9 cellular contexts compared by ENCODE assay signal in genomic region chr17:43556292-43556691, GRCh38. TPM values are rescaled to one million over a fixed set of nuclear protein-coding genes. Genes with fewer than 3 reads are reported as not detected.
DNase-seq lines count a peak whose midpoint lies in the region; FAIRE-seq and TF ChIP-seq lines count a peak whose summit lies in the region.
"Had no signal": no experiment of that assay in that cellular context is flagged by ENCODE, and none has a peak within 500 bp of the region (broad histone marks: within the 10 kb centered on the region; RNA-seq: fewer than 3 reads in every experiment).

No MANE protein-coding gene starts in this region.

- H3K27me3 ChIP-seq in adipocyte (replicated peaks; ENCODE audit: control insufficient read depth, insufficient read depth, low read length) (no peaks in the 10 kb centered on the region), WERI-Rb-1 (ENCODE audit: insufficient read depth, low read depth, severe bottlenecking) (no peaks in the 10 kb centered on the region)

- H3K36me3 ChIP-seq in adipocyte (ENCODE audit: control insufficient read depth, insufficient read depth, low read length, severe bottlenecking) (no peaks in the 10 kb centered on the region), WERI-Rb-1 (no peaks in the 10 kb centered on the region)

- H3K4me3 Mint-ChIP-seq in CD14-positive monocyte: peak overlapping the region in 1 of 2 donors; percentile 90
- H3K4me3 Mint-ChIP-seq in activated naive CD4-positive, alpha-beta T cell treated with anti-CD3 and anti-CD28 coated beads, Interleukin-2, amount 10 ng/mL, durations not matched to agents 7 days and 5 days: no peak overlapping the region

- no peaks in the 10 kb centered on the region for H3K36me3 Mint-ChIP-seq in CD14-positive monocyte
- H3K36me3 Mint-ChIP-seq in activated naive CD4-positive, alpha-beta T cell treated with anti-CD3 and anti-CD28 coated beads, Interleukin-2, amount 10 ng/mL, durations not matched to agents 7 days and 5 days: no peaks in the 10 kb centered on the region

- H3K9me3 Mint-ChIP-seq in CD14-positive monocyte: peaks cover 0 to 2% (median 0%) of the 10 kb centered on the region in 7 donors
- H3K9me3 Mint-ChIP-seq in activated naive CD4-positive, alpha-beta T cell treated with anti-CD3 and anti-CD28 coated beads, Interleukin-2, amount 10 ng/mL, durations not matched to agents 7 days and 5 days: no peaks in the 10 kb centered on the region

- H3K4me1 ChIP-seq in adipocyte (ENCODE audit: control insufficient read depth, insufficient read depth, low read length): peaks cover 37% of the 10 kb centered on the region

- peak overlapping the region; percentile 8 for H3K9ac ChIP-seq in adipocyte (ENCODE audit: low read length)

- TF ChIP-seq CTCF in CD14-positive monocyte (IDR thresholded peaks at IDR 0.05): no peak
- no peak for TF ChIP-seq CTCF in WERI-Rb-1 (IDR thresholded peaks at IDR 0.05; ENCODE audit: low read depth, low read length)

- peak; percentile 80 for FAIRE-seq in HTR-8/SVneo (lab: Jason Lieb, UNC)

- peaks cover 35 to 48% (median 40%) of the 10 kb centered on the region in 3 donors for H3K27me3 Mint-ChIP-seq in CD14-positive monocyte (ENCODE audit: low read depth in 3 of 3)
- H3K27me3 Mint-ChIP-seq in activated naive CD4-positive, alpha-beta T cell treated with anti-CD3 and anti-CD28 coated beads, Interleukin-2, amount 10 ng/mL, durations not matched to agents 7 days and 5 days: peaks cover 52% of the 10 kb centered on the region

- H3K4me3 ChIP-seq in adipocyte (ENCODE audit: low read length): no peak overlapping the region
- no peak overlapping the region for H3K4me3 ChIP-seq in WERI-Rb-1 (ENCODE audit: low read depth, low read length)

- intact Hi-C loops in CD14-positive monocyte (cut with micrococcal nuclease): no loop called here

- peak overlapping the region in 6 of 7 donors; percentile 71 to 94 (median 87) for H3K27ac Mint-ChIP-seq in CD14-positive monocyte
- no peak overlapping the region for H3K27ac Mint-ChIP-seq in activated naive CD4-positive, alpha-beta T cell treated with anti-CD3 and anti-CD28 coated beads, Interleukin-2, amount 10 ng/mL, durations not matched to agents 7 days and 5 days

- no peak overlapping the region for H3K27ac ChIP-seq in WERI-Rb-1

- DNase-seq in CD14-positive monocyte (ENCODE audit: low spot score): peak; percentile 89
- peak; percentile 64 for DNase-seq in HTR-8/SVneo (ENCODE audit: insufficient read length, low spot score)
- DNase-seq in adipocyte (ENCODE audit: low read depth): peak; percentile 38
- DNase-seq in mucosa of gallbladder (ENCODE audit: low spot score): peak; percentile 43
- no peak for DNase-seq in iPS-NIHi7 (ENCODE audit: extremely low spot score)
- DNase-seq in DMS153 (lab: John Stamatoyannopoulos, UW): no peak
- DNase-seq in WERI-Rb-1: no peak
- DNase-seq in activated naive CD4-positive, alpha-beta T cell treated with anti-CD3 and anti-CD28 coated beads, Interleukin-2, amount 10 ng/mL, durations not matched to agents 7 days and 5 days: no peak
- DNase-seq: NCI-H510A had no signal

- H3K9me3 ChIP-seq in adipocyte (ENCODE audit: control insufficient read depth, low read length): no peaks in the 10 kb centered on the region
- H3K9me3 ChIP-seq in WERI-Rb-1 (ENCODE audit: severe bottlenecking): no peaks in the 10 kb centered on the region

- H3K4me1 Mint-ChIP-seq in CD14-positive monocyte: peaks cover 19% of the 10 kb centered on the region
- peaks cover 7% of the 10 kb centered on the region for H3K4me1 Mint-ChIP-seq in activated naive CD4-positive, alpha-beta T cell treated with anti-CD3 and anti-CD28 coated beads, Interleukin-2, amount 10 ng/mL, durations not matched to agents 7 days and 5 days

- CTCF ChIA-PET in activated naive CD4-positive, alpha-beta T cell treated with anti-CD3 and anti-CD28 coated beads, Interleukin-2, amount 10 ng/mL, durations not matched to agents 7 days and 5 days (lab: Charles Lee): no interaction called here

RNA-seq across cellular contexts. Expression of gene ETV4, which starts 10.2 kb away (rescaled TPM):
- not detected for polyA plus RNA-seq in CD14-positive monocyte
- 47.6 TPM for total RNA-seq in mucosa of gallbladder

Comparison
In these comparisons a context has a peak if more than half of its experiments do, and no peak if none do; other contexts are left out.
1. DNase-seq: peak in CD14-positive monocyte (single experiment), HTR-8/SVneo (single experiment), adipocyte (single experiment) and mucosa of gallbladder (single experiment); none in iPS-NIHi7 (single experiment), DMS153 (single experiment), WERI-Rb-1 (single experiment) and activated naive CD4-positive, alpha-beta T cell treated with anti-CD3 and anti-CD28 coated beads, Interleukin-2, amount 10 ng/mL, durations not matched to agents 7 days and 5 days (single experiment).